In genomic region chr2:149040451-149040850, GRCh38 we compare ENCODE assay signal across 9 cellular contexts. TPM values are rescaled to one million over a fixed set of nuclear protein-coding genes. Genes with fewer than 3 reads are reported as not detected.
A peak's percentile ranks its signal among the peaks of the same experiment; 100 is the strongest.
DNase-seq lines count a peak whose midpoint lies in the region; ATAC-seq and TF ChIP-seq lines count a peak whose summit lies in the region.
"Had no signal": no experiment of that assay in that cellular context is flagged by ENCODE, and none has a peak within 500 bp of the region (broad histone marks: within the 10 kb centered on the region; RNA-seq: fewer than 3 reads in every experiment).

No MANE protein-coding gene starts in this region.

- H3K4me2 ChIP-seq in hepatocyte, result no peak overlapping the region

- no peak overlapping the region for H3K4me3 Mint-ChIP-seq in stimulated activated naive CD8-positive, alpha-beta T cell treated with anti-CD3 and anti-CD28 coated beads, Interleukin-15, amount 100 ng/mL, for 72 hours
- H3K4me3 Mint-ChIP-seq: central memory CD8-positive, alpha-beta T cell had no signal

- peaks cover 74% of the 10 kb centered on the region for H3K27me3 Mint-ChIP-seq in stimulated activated naive CD8-positive, alpha-beta T cell treated with anti-CD3 and anti-CD28 coated beads, Interleukin-15, amount 100 ng/mL, for 72 hours

- TF ChIP-seq CTCF in hepatocyte (IDR thresholded peaks at IDR 0.05; ENCODE audit: poor library complexity), result peak; percentile 41

- no peaks in the 10 kb centered on the region for H3K4me1 Mint-ChIP-seq in stimulated activated naive CD8-positive, alpha-beta T cell treated with anti-CD3 and anti-CD28 coated beads, Interleukin-15, amount 100 ng/mL, for 72 hours
- H3K4me1 Mint-ChIP-seq: central memory CD8-positive, alpha-beta T cell had no signal

- H4K20me1 ChIP-seq in hepatocyte (ENCODE audit: insufficient read depth, poor library complexity, severe bottlenecking), result no peaks in the 10 kb centered on the region

- ATAC-seq in stimulated activated naive CD8-positive, alpha-beta T cell treated with anti-CD3 and anti-CD28 coated beads, Interleukin-15, amount 100 ng/mL, for 72 hours, result peak; percentile 29
- no peak for ATAC-seq in HG02981 (IDR thresholded peaks at IDR 0.05; ENCODE audit: unreplicated experiment)

- peak; percentile 46; the same call in 1 of the 2 replicates for TF ChIP-seq RAD21 in Ishikawa (IDR thresholded peaks at IDR 0.05; ENCODE audit: low read depth)

- H2AFZ ChIP-seq in hepatocyte, result no peak overlapping the region

- peaks cover 21% of the 10 kb centered on the region for H3K79me2 ChIP-seq in hepatocyte

- H3K9me3 Mint-ChIP-seq in stimulated activated naive CD8-positive, alpha-beta T cell treated with anti-CD3 and anti-CD28 coated beads, Interleukin-15, amount 100 ng/mL, for 72 hours, result peaks cover 0 to 5% of the 10 kb centered on the region in 2 donors

- H3K27ac Mint-ChIP-seq in stimulated activated naive CD8-positive, alpha-beta T cell treated with anti-CD3 and anti-CD28 coated beads, Interleukin-15, amount 100 ng/mL, for 72 hours, result no peak overlapping the region

- H3K9me2 ChIP-seq in hepatocyte (replicated peaks; ENCODE audit: insufficient read depth), result no peaks in the 10 kb centered on the region

- WGBS in hepatocyte (ENCODE audit: low lambda C conversion rate, missing lambda C conversion rate), result 64% methylated on average over 7 of the region's 7 CpGs

- no peaks in the 10 kb centered on the region for H3K9me3 ChIP-seq in hepatocyte (ENCODE audit: low read depth)

- no peaks in the 10 kb centered on the region for H3K4me1 ChIP-seq in hepatocyte (ENCODE audit: insufficient read depth)

- H3K27me3 ChIP-seq in hepatocyte, result peaks cover 4% of the 10 kb centered on the region

- no peak overlapping the region for H3K4me3 ChIP-seq in hepatocyte

- H3K27ac ChIP-seq in hepatocyte, result no peak overlapping the region

- no peak for TF ChIP-seq EP300 in Ishikawa (IDR thresholded peaks at IDR 0.05; ENCODE audit: borderline replicate concordance)

- DNase-seq in activated T-cell treated with anti-CD3 and anti-CD28 coated beads for 1 hour (ENCODE audit: low read depth) (peak; percentile 39), hepatocyte (ENCODE audit: low spot score) (peak; percentile 43), hypothalamus (lab: John Stamatoyannopoulos, UW) (no peak)
- no peak for DNase-seq in activated T-cell treated with anti-CD3 and anti-CD28 coated beads, Interleukin-2, amount 50 U/mL, for 1 hour
- peak; percentile 70 to 75 for DNase-seq in activated CD4-positive, alpha-beta T cell treated with anti-CD3 and anti-CD28 coated beads, Interleukin-2, amount 50 U/mL, for 48 hours
- DNase-seq in stimulated activated naive CD8-positive, alpha-beta T cell treated with anti-CD3 and anti-CD28 coated beads, Interleukin-15, amount 100 ng/mL, for 72 hours, result peak; percentile 38 to 41

- no peaks in the 10 kb centered on the region for H3K36me3 ChIP-seq in hepatocyte (replicated peaks; ENCODE audit: insufficient read depth, low read depth)

TF ChIP-seq in Ishikawa, 13 proteins besides CTCF, POLR2A, EP300 and RAD21:
- TF ChIP-seq CREB1 (IDR thresholded peaks at IDR 0.05; ENCODE audit: low read depth) (no peak), TAF1 (IDR thresholded peaks at IDR 0.05; ENCODE audit: low read depth) (no peak), TEAD4 (IDR thresholded peaks at IDR 0.05) (no peak), USF1 (IDR thresholded peaks at IDR 0.05) (peak; percentile 66), TCF12 (IDR thresholded peaks at IDR 0.05; ENCODE audit: low read depth) (no peak), CEBPB (IDR thresholded peaks at IDR 0.05) (no peak), MAX (IDR thresholded peaks at IDR 0.05) (no peak)
TF ChIP-seq in Ishikawa: peak in this region for 1.

RNA-seq across cellular contexts. Expression of gene LYPD6B, which starts 2.0 kb away (rescaled TPM):
- 13.3 and 16.8 TPM in 2 replicates for total RNA-seq in hepatocyte
- 26.0 and 26.4 TPM in 2 replicates for polyA plus RNA-seq in hepatocyte

Comparison
In these comparisons a context has a peak if more than half of its experiments do, and no peak if none do; other contexts are left out.
1. DNase-seq: peak in activated T-cell treated with anti-CD3 and anti-CD28 coated beads for 1 hour (single experiment), activated CD4-positive, alpha-beta T cell treated with anti-CD3 and anti-CD28 coated beads, Interleukin-2, amount 50 U/mL, for 48 hours (2 of 2), hepatocyte (single experiment) and stimulated activated naive CD8-positive, alpha-beta T cell treated with anti-CD3 and anti-CD28 coated beads, Interleukin-15, amount 100 ng/mL, for 72 hours (2 of 2); none in activated T-cell treated with anti-CD3 and anti-CD28 coated beads, Interleukin-2, amount 50 U/mL, for 1 hour (single experiment) and hypothalamus (0 of 51).